ENCODE assay signal across 13 cellular contexts in the genomic region with DNA sequence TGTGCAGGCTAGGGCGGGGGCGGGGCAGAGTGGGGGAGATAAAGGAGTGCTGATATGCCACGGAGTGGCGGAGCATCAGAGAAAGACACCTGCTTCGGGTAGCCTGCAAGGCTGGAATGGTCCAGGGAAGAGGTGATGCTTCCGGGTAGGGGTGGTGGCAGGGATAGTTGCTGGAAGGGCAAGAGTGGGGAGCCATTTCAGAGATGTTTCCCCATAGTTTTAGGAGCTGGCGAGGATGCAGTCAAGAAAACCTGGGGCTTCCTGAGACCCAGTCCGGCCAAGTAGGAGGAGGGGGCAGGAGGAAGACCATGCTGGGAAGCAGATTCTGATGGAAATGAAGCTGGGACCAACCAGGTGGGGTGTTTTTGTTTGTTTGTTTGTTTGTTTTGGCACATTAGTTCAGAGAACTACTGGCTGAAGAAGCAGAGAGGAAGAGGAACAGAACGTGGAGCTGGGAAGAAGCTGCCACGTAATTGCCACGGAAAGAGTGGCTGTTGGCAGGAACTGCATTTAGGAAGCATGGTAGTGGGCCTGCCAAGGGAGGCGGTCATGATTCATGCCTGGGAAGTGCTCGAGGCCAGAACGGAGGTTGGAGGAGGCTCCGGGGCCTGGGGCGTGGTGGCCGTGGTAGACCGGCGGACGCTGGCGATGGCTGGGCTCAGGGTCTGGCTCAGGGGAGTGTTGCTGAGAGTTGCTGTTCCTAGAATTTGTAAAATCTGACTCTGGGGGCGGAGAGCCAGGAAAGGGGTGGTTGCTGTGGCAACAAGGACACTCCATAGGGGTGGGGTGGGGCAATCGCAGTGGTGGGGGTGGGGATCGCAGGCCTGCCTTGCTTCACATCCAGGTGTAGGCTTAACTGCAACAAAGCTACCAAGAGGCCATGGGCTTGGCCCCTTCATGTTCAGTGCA. TPM values are rescaled to one million over a fixed set of nuclear protein-coding genes. Genes with fewer than 3 reads are reported as not detected.
DNase-seq lines count a peak whose midpoint lies in the region; ATAC-seq, FAIRE-seq and TF ChIP-seq lines count a peak whose summit lies in the region.
"Had no signal": no experiment of that assay in that cellular context is flagged by ENCODE, and none has a peak within 500 bp of the region (broad histone marks: within the 10 kb centered on the region; RNA-seq: fewer than 3 reads in every experiment).

No MANE protein-coding gene starts in this region.

- ATAC-seq in K562 (peak; percentile 33; the same call in 2 of the 3 replicates), psoas muscle (peak in 3 of 4 donors; percentile 61 to 73 (median 69)), GM21360 (IDR thresholded peaks at IDR 0.05; ENCODE audit: unreplicated experiment) (no peak), GM19351 (IDR thresholded peaks at IDR 0.05; ENCODE audit: unreplicated experiment) (no peak)

- no peaks in the 10 kb centered on the region for H4K20me1 ChIP-seq in K562 (replicated peaks; ENCODE audit: control insufficient read depth, insufficient read depth, low read length)

- H3K9ac ChIP-seq in K562 (ENCODE audit: insufficient read depth in 1 of 2, low read depth in 2 of 2, low read length in 2 of 2): no peak overlapping the region

- CTCF ChIA-PET in K562 (lab: Yijun Ruan, JAX; ENCODE audit: low intra/inter-chr PET ratio): no interaction called here

- POLR2A ChIA-PET in K562 (lab: Yijun Ruan, JAX): interaction anchor here (0.6 kb wide), 1 partner anchor 8 kb away, joined by 3 read pairs; the partner anchor contains the start of gene INPP5D

- H3K4me3 ChIP-seq in K562: no peak overlapping the region
- H3K4me3 ChIP-seq in left ventricle myocardium inferior: no peak overlapping the region
- H3K4me3 ChIP-seq in psoas muscle: no peak overlapping the region

- DNase-seq in HT1080 (ENCODE audit: low read depth): peak; percentile 74
- peak; percentile 21 to 45 (median 34) for DNase-seq in K562 (ENCODE audit: extremely low read depth in 1 of 4, low spot score in 3 of 4)
- peak; percentile 79 for DNase-seq in left ventricle myocardium inferior
- DNase-seq in psoas muscle: peak; percentile 71 to 79
- no peak for DNase-seq in stimulated activated CD4-positive, alpha-beta T cell treated with anti-CD3 and anti-CD28 coated beads, Interleukin-2, amount 100 ng/mL, for 24 hours
- DNase-seq in T-helper 1 cell: no peak
- DNase-seq: activated B cell treated with CpG ODN at 0.5 μM for 24 hours, amniotic stem cell, HFFc6, KG1 had no signal

- no peak for TF ChIP-seq EP300 in K562 (IDR thresholded peaks at IDR 0.05; ENCODE audit: low read length)

- peak overlapping the region; percentile 24; the same call in 1 of the 2 replicates for H2AFZ ChIP-seq in K562 (ENCODE audit: low read depth, low read length)

- no peak for TF ChIP-seq RAD21 in K562 (CRISPR knock-in tag; conservative IDR thresholded peaks at IDR 0.05 in 1 of 2, IDR thresholded peaks at IDR 0.05 in 1 of 2)

- BruUV-seq in K562 (replicated peaks; lab: Mats Ljungman, UMichigan): no TSS peak

- H3K36me3 ChIP-seq in K562 (ENCODE audit: control insufficient read depth, insufficient read depth, low read length) (no peaks in the 10 kb centered on the region), left ventricle myocardium inferior (no peaks in the 10 kb centered on the region), psoas muscle (ENCODE audit: insufficient read depth in 1 of 2, low read depth in 1 of 2) (no peaks in the 10 kb centered on the region)

- no peak overlapping the region for H3K27ac ChIP-seq in K562 (ENCODE audit: extremely low read depth, low read depth, low read length)
- H3K27ac ChIP-seq in left ventricle myocardium inferior (replicated peaks): peak overlapping the region; percentile 73
- H3K27ac ChIP-seq in psoas muscle: no peak overlapping the region

- no peaks in the 10 kb centered on the region for H3K9me3 ChIP-seq in K562 (replicated peaks; ENCODE audit: control insufficient read depth, insufficient read depth, low read depth, low read length)
- H3K9me3 ChIP-seq in left ventricle myocardium inferior (replicated peaks): no peaks in the 10 kb centered on the region
- no peaks in the 10 kb centered on the region for H3K9me3 ChIP-seq in psoas muscle

- H3K27me3 ChIP-seq in K562 (ENCODE audit: control insufficient read depth in 2 of 2, insufficient read depth in 2 of 2, low read length in 2 of 2): peaks cover 0 to 14% of the 10 kb centered on the region in 2 experiments; a peak in 1 of 5 replicates
- H3K27me3 ChIP-seq in left ventricle myocardium inferior (ENCODE audit: low read depth): peaks cover 60% of the 10 kb centered on the region
- H3K27me3 ChIP-seq in psoas muscle (ENCODE audit: insufficient read depth in 3 of 3, low read length in 2 of 3): peaks cover 0 to 2% (median 0%) of the 10 kb centered on the region in 3 donors

- no peaks in the 10 kb centered on the region for H3K9me1 ChIP-seq in K562 (ENCODE audit: control insufficient read depth, insufficient read depth, low read length)

- in situ Hi-C loops in K562 (cut with MboI): no loop called here

- H3K4me2 ChIP-seq in K562 (ENCODE audit: insufficient read depth, low read length): peak overlapping the region; percentile 46

- TF ChIP-seq CTCF in K562 (IDR thresholded peaks at IDR 0.05 in 2 of 3, conservative IDR thresholded peaks at IDR 0.05 in 1 of 3; ENCODE audit: insufficient read depth in 2 of 3, low read depth in 1 of 3, low read length in 3 of 3): no peak
- no peak for TF ChIP-seq CTCF in left ventricle myocardium inferior (IDR thresholded peaks at IDR 0.05; ENCODE audit: borderline replicate concordance)
- TF ChIP-seq CTCF in psoas muscle (IDR thresholded peaks at IDR 0.05): no peak

- WGBS in K562 (ENCODE audit: insufficient coverage, low coverage, missing lambda C conversion rate): 19% methylated on average over 16 of the region's 24 CpGs
- 47 to 50% (median 49%) methylated on average over 24 of the region's 24 CpGs for WGBS in psoas muscle, 3 donors

- no peak for TF ChIP-seq POLR2A in K562 (conservative IDR thresholded peaks at IDR 0.05)

- intact Hi-C loops in K562 (cut with micrococcal nuclease) (no loop called here), left ventricle myocardium inferior (cut with micrococcal nuclease) (no loop called here), psoas muscle (cut with DNase I) (loop anchor here (5.0 to 10.0 kb wide), 2 partner anchors 199 to 447 kb away; no protein-coding TSS in a partner anchor)

- H3K4me1 ChIP-seq in K562 (replicated peaks in 1 of 2; ENCODE audit: control insufficient read depth in 2 of 2, insufficient read depth in 2 of 2, low read length in 2 of 2) (peaks cover 0 to 11% of the 10 kb centered on the region in 2 experiments; a peak in 3 of 5 replicates), left ventricle myocardium inferior (peaks cover 25% of the 10 kb centered on the region), psoas muscle (no peaks in the 10 kb centered on the region)

- H3K79me2 ChIP-seq in K562 (ENCODE audit: control insufficient read depth, insufficient read depth, low read length): no peaks in the 10 kb centered on the region

- no peak for FAIRE-seq in K562 (lab: Jason Lieb, UNC)

RNA-seq across cellular contexts. Expression of gene INPP5D, which starts 8.6 kb away (rescaled TPM):
- 1.0 and 2.0 TPM in 2 replicates for total RNA-seq in HT1080 (2014; rRNA removed; shearing (Covaris generic))
- polyA plus RNA-seq in HT1080 (2015; cell fraction: cytosol; rRNA removed): 5.9 and 6.7 TPM in 2 replicates
- 6.6 and 10.1 TPM in 2 replicates for polyA plus RNA-seq in HT1080 (2015; cell fraction: nucleus; rRNA removed)
- total RNA-seq in K562 (2011; cell fraction: chromatin; rRNA removed; ENCODE audit: low replicate concordance): 2.4 and 2.7 TPM in 2 replicates
- total RNA-seq in K562 (2011; cell fraction: nucleolus; rRNA removed): 1.5 and 1.6 TPM in 2 replicates
- 1.3 and 3.4 TPM in 2 replicates for total RNA-seq in K562 (2011; cell fraction: nucleoplasm; rRNA removed)
- 1.9 and 3.1 TPM in 2 replicates for total RNA-seq in K562 (2014; rRNA removed)
- total RNA-seq in K562 (2014; rRNA removed; fragmentation: Illumina TruSeq; extraction: Trizol): 2.3 and 3.9 TPM in 2 replicates
- 4.5 and 6.2 TPM in 2 replicates for total RNA-seq in K562 (2015; rRNA removed; fragmentation: Illumina TruSeq; extraction: Trizol)
- total RNA-seq in K562 (2021): 4.3 and 5.6 TPM in 2 replicates
- 0.78 and 9.7 TPM in 2 replicates for polyA plus RNA-seq in K562 (2011; rRNA removed)
- polyA plus RNA-seq in K562 (2011; cell fraction: cytosol; rRNA removed): 0.67 and 4.5 TPM in 2 replicates
- 2.0 and 13.9 TPM in 2 replicates for polyA plus RNA-seq in K562 (2011; cell fraction: nucleus; rRNA removed)
- polyA plus RNA-seq in K562 (2012): 3.4 and 7.8 TPM in 2 replicates
- polyA plus RNA-seq in K562 (2014; fragmentation: Illumina TruSeq; extraction: Trizol): 3.7 and 4.2 TPM in 2 replicates
- under 1 TPM; 0.55 to 0.63 TPM for polyA plus RNA-seq in K562 (2014; fragmentation: Nextera tagmentation; extraction: Ambion mirVana)
- polyA plus RNA-seq in K562 (2014; rRNA removed): 1.9 and 2.2 TPM in 2 replicates
- polyA minus RNA-seq in K562 (2011; rRNA and poly(A)+ RNA removed): 1.4 and 16.3 TPM in 2 replicates
- polyA minus RNA-seq in K562 (2011; cell fraction: cytosol; rRNA and poly(A)+ RNA removed): 1.5 and 18.9 TPM in 2 replicates
- polyA minus RNA-seq in K562 (2011; cell fraction: nucleus; rRNA and poly(A)+ RNA removed): 2.2 and 16.2 TPM in 2 replicates
- 4.9 TPM for total RNA-seq in left ventricle myocardium inferior
- total RNA-seq in psoas muscle: 1 to 10 TPM; 2.8 to 4.2 (median 3.7) TPM
- 1 to 10 TPM; 1.2 to 2.4 (median 2.4) TPM for polyA plus RNA-seq in psoas muscle

RNA-seq across cellular contexts. Expression of gene NEU2, which starts 19.0 kb away (rescaled TPM):
- total RNA-seq in HT1080 (2014; rRNA removed; shearing (Covaris generic)): 0.24 and 0.37 TPM in 2 replicates
- not detected in 2 replicates for polyA plus RNA-seq in HT1080 (2015; cell fraction: cytosol; rRNA removed)
- polyA plus RNA-seq in HT1080 (2015; cell fraction: nucleus; rRNA removed): 0.27 and 0.43 TPM in 2 replicates
- not detected in 2 replicates for total RNA-seq in K562 (2011; cell fraction: chromatin; rRNA removed; ENCODE audit: low replicate concordance)
- total RNA-seq in K562 (2011; cell fraction: nucleolus; rRNA removed): not detected in 2 replicates
- total RNA-seq in K562 (2011; cell fraction: nucleoplasm; rRNA removed): not detected in 2 replicates
- total RNA-seq in K562 (2014; rRNA removed) (not detected in 2 replicates), K562 (2014; rRNA removed; fragmentation: Illumina TruSeq; extraction: Trizol) (not detected in 2 replicates), K562 (2015; rRNA removed; fragmentation: Illumina TruSeq; extraction: Trizol) (not detected in 2 replicates), K562 (2021) (not detected in 2 replicates), left ventricle myocardium inferior (not detected), psoas muscle (not detected)
- polyA plus RNA-seq in K562 (2011; rRNA removed) (not detected in 2 replicates), K562 (2014; fragmentation: Illumina TruSeq; extraction: Trizol) (not detected in 2 replicates), K562 (2014; fragmentation: Nextera tagmentation; extraction: Ambion mirVana) (not detected), K562 (2014; rRNA removed) (not detected in 2 replicates), psoas muscle (not detected)
- polyA plus RNA-seq in K562 (2011; cell fraction: cytosol; rRNA removed): not detected in 2 replicates
- not detected in 2 replicates for polyA plus RNA-seq in K562 (2011; cell fraction: nucleus; rRNA removed)
- polyA plus RNA-seq in K562 (2012): not detected in 2 replicates
- not detected in 2 replicates for polyA minus RNA-seq in K562 (2011; rRNA and poly(A)+ RNA removed)
- polyA minus RNA-seq in K562 (2011; cell fraction: cytosol; rRNA and poly(A)+ RNA removed): not detected in 2 replicates
- polyA minus RNA-seq in K562 (2011; cell fraction: nucleus; rRNA and poly(A)+ RNA removed): not detected in 2 replicates
- total RNA-seq: activated B cell treated with CpG ODN at 0.5 μM for 24 hours, HFFc6, kidney epithelial cell had no signal

RNA-seq across cellular contexts. Expression of gene NGEF, which starts 38.4 kb away (rescaled TPM):
- 0.30 and 2.7 TPM in 2 replicates for total RNA-seq in HT1080 (2014; rRNA removed; shearing (Covaris generic))
- polyA plus RNA-seq in HT1080 (2015; cell fraction: cytosol; rRNA removed): 0.84 and 1.4 TPM in 2 replicates
- 1.9 and 2.6 TPM in 2 replicates for polyA plus RNA-seq in HT1080 (2015; cell fraction: nucleus; rRNA removed)
- total RNA-seq in K562 (2011; cell fraction: chromatin; rRNA removed; ENCODE audit: low replicate concordance): 0.37 TPM in 1 of 2 replicates, not detected in the other
- total RNA-seq in K562 (2011; cell fraction: nucleolus; rRNA removed): not detected in 2 replicates
- not detected in 2 replicates for total RNA-seq in K562 (2011; cell fraction: nucleoplasm; rRNA removed)
- total RNA-seq in K562 (2014; rRNA removed) (not detected in 2 replicates), K562 (2014; rRNA removed; fragmentation: Illumina TruSeq; extraction: Trizol) (not detected in 2 replicates), K562 (2015; rRNA removed; fragmentation: Illumina TruSeq; extraction: Trizol) (not detected in 2 replicates), K562 (2021) (0.09 and 0.11 TPM in 2 replicates), left ventricle myocardium inferior (0.16 TPM), psoas muscle (under 1 TPM in 3 of 4 donors, not detected in 1; 0.22 to 0.51 (median 0.48) TPM)
- polyA plus RNA-seq in K562 (2011; rRNA removed) (0.12 and 0.17 TPM in 2 replicates), K562 (2014; fragmentation: Illumina TruSeq; extraction: Trizol) (0.07 TPM in 1 of 2 replicates, not detected in the other), K562 (2014; fragmentation: Nextera tagmentation; extraction: Ambion mirVana) (not detected), K562 (2014; rRNA removed) (0.08 TPM in 1 of 2 replicates, not detected in the other), psoas muscle (under 1 TPM; 0.13 to 0.27 (median 0.16) TPM)
- 0.06 and 0.10 TPM in 2 replicates for polyA plus RNA-seq in K562 (2011; cell fraction: cytosol; rRNA removed)
- polyA plus RNA-seq in K562 (2011; cell fraction: nucleus; rRNA removed): 0.32 and 0.51 TPM in 2 replicates
- 0.20 and 0.28 TPM in 2 replicates for polyA plus RNA-seq in K562 (2012)
- 0.63 TPM in 1 of 2 replicates, not detected in the other for polyA minus RNA-seq in K562 (2011; rRNA and poly(A)+ RNA removed)
- not detected in 2 replicates for polyA minus RNA-seq in K562 (2011; cell fraction: cytosol; rRNA and poly(A)+ RNA removed)
- polyA minus RNA-seq in K562 (2011; cell fraction: nucleus; rRNA and poly(A)+ RNA removed): not detected in 2 replicates
- total RNA-seq: activated B cell treated with CpG ODN at 0.5 μM for 24 hours had no signal

Comparison
In these comparisons a context has a peak if more than half of its experiments do, and no peak if none do; other contexts are left out.
1. DNase-seq: peak in HT1080 (single experiment), K562 (4 of 4), left ventricle myocardium inferior (single experiment) and psoas muscle (2 of 2); none in stimulated activated CD4-positive, alpha-beta T cell treated with anti-CD3 and anti-CD28 coated beads, Interleukin-2, amount 100 ng/mL, for 24 hours (0 of 2) and T-helper 1 cell (0 of 5).
2. ATAC-seq: peak in K562 (single experiment) and psoas muscle (3 of 4); none in GM21360 (single experiment) and GM19351 (single experiment).
3. intact Hi-C loops: an anchor here in psoas muscle (5.0 to 10.0 kb wide); none called in K562 and left ventricle myocardium inferior.